Comparison of ENCODE assay signal across 22 cellular contexts in the genomic region with DNA sequence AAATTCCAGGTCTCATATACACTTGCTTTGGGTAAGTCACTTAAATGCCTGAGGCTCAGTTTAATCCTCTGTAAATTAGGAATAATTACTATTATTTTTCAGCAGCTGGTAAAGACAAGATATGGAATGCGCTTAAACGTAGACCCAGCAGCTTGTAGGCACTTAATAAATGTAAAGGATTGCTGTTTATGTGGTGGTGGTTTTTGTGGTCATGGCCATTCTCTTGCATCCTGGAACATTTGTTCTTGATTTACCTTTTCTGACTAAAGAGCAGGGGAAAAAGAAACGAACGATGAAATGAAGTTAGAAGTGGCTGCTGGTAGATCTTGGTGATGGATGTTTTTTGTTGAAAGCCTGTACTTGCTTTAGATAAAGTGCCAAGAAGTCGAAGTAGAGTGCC.
"Had no signal": no experiment of that assay in that cellular context is flagged by ENCODE, and none has a peak within 500 bp of the region (broad histone marks: within the 10 kb centered on the region; RNA-seq: fewer than 3 reads in every experiment).

No MANE protein-coding gene starts in this region.

- H3K4me1 ChIP-seq: breast epithelium, left ventricle myocardium inferior, right lobe of liver had no signal

- H3K4me3 Mint-ChIP-seq: activated CD4-positive, alpha-beta T cell treated with anti-CD3 and anti-CD28 coated beads, Interleukin-2, amount 10 ng/mL, durations not matched to agents 24 days and 14 days; activated CD8-positive, alpha-beta T cell treated with anti-CD3 and anti-CD28 coated beads for 36 hours; activated naive CD4-positive, alpha-beta T cell treated with anti-CD3 and anti-CD28 coated beads for 36 hours; activated T-cell treated with anti-CD3 and anti-CD28 coated beads, Interleukin-2, amount 50 U/mL, for 24 hours; naive B cell had no signal

- H3K4me3 ChIP-seq: breast epithelium, left ventricle myocardium inferior, mucosa of descending colon, ovary, right lobe of liver, smooth muscle cell had no signal

- DNase-seq: activated CD4-positive, alpha-beta T cell treated with anti-CD3 and anti-CD28 coated beads, Interleukin-2, amount 10 ng/mL, durations not matched to agents 24 days and 14 days; activated CD4-positive, CD25-positive, alpha-beta regulatory T cell; activated CD8-positive, alpha-beta T cell treated with anti-CD3 and anti-CD28 coated beads for 36 hours; activated naive CD4-positive, alpha-beta T cell treated with anti-CD3 and anti-CD28 coated beads for 36 hours; activated T-cell treated with anti-CD3 and anti-CD28 coated beads, Interleukin-2, amount 50 U/mL, for 24 hours; anterior cingulate cortex; effector CD8-positive, alpha-beta T cell; foreskin keratinocyte; hypothalamus; kidney; left ventricle myocardium inferior; mammary epithelial cell; mucosa of descending colon; naive B cell; ovary; right lobe of liver; stimulated activated CD4-positive, alpha-beta T cell treated with anti-CD3 and anti-CD28 coated beads, Interleukin-4, amount 100 ng/mL, for 1 hour; T-helper 1 cell; T-helper 9 cell had no signal

- H3K27ac ChIP-seq: breast epithelium, foreskin keratinocyte, left ventricle myocardium inferior, ovary, right lobe of liver had no signal

- H3K27me3 ChIP-seq: breast epithelium, ovary had no signal

- H3K36me3 Mint-ChIP-seq: naive B cell had no signal

- ATAC-seq: activated CD8-positive, alpha-beta T cell treated with anti-CD3 and anti-CD28 coated beads for 36 hours; esophagus mucosa; foreskin keratinocyte; mucosa of descending colon; right lobe of liver had no signal

- H3K36me3 ChIP-seq: breast epithelium, left ventricle myocardium inferior, ovary, right lobe of liver had no signal

- H3K9me3 ChIP-seq: breast epithelium, left ventricle myocardium inferior, mucosa of descending colon, ovary, right lobe of liver had no signal

- H3K27ac Mint-ChIP-seq: activated CD4-positive, alpha-beta T cell treated with anti-CD3 and anti-CD28 coated beads, Interleukin-2, amount 10 ng/mL, durations not matched to agents 24 days and 14 days; activated CD8-positive, alpha-beta T cell treated with anti-CD3 and anti-CD28 coated beads for 36 hours; activated naive CD4-positive, alpha-beta T cell treated with anti-CD3 and anti-CD28 coated beads for 36 hours; activated T-cell treated with anti-CD3 and anti-CD28 coated beads, Interleukin-2, amount 50 U/mL, for 24 hours; naive B cell had no signal

- H3K9me3 Mint-ChIP-seq: activated CD4-positive, alpha-beta T cell treated with anti-CD3 and anti-CD28 coated beads, Interleukin-2, amount 10 ng/mL, durations not matched to agents 24 days and 14 days; activated CD8-positive, alpha-beta T cell treated with anti-CD3 and anti-CD28 coated beads for 36 hours; activated naive CD4-positive, alpha-beta T cell treated with anti-CD3 and anti-CD28 coated beads for 36 hours; activated T-cell treated with anti-CD3 and anti-CD28 coated beads, Interleukin-2, amount 50 U/mL, for 24 hours had no signal
